15 cellular contexts compared by ENCODE assay signal in genomic region chr21:35052786-35053185, GRCh38. TPM values are rescaled to one million over a fixed set of nuclear protein-coding genes. Genes with fewer than 3 reads are reported as not detected.
A peak's percentile ranks its signal among the peaks of the same experiment; 100 is the strongest.
DNase-seq lines count a peak whose midpoint lies in the region; ATAC-seq and TF ChIP-seq lines count a peak whose summit lies in the region.
"Had no signal": no experiment of that assay in that cellular context is flagged by ENCODE, and none has a peak within 500 bp of the region (broad histone marks: within the 10 kb centered on the region; RNA-seq: fewer than 3 reads in every experiment).

No MANE protein-coding gene starts in this region.

- peaks cover 34% of the 10 kb centered on the region for H3K4me1 Mint-ChIP-seq in MCF 10A (ENCODE audit: insufficient read depth, unreplicated experiment)
- peaks cover 34 to 56% (median 45%) of the 10 kb centered on the region in 7 donors for H3K4me1 Mint-ChIP-seq in naive thymus-derived CD4-positive, alpha-beta T cell
- H3K4me1 Mint-ChIP-seq in type B pancreatic cell (ENCODE audit: unreplicated experiment): peaks cover 28% of the 10 kb centered on the region
- peaks cover 50% of the 10 kb centered on the region for H3K4me1 Mint-ChIP-seq in osteocyte (ENCODE audit: unreplicated experiment)

- intact Hi-C loops in MCF 10A (cut with micrococcal nuclease) (loop anchor here (5.0 kb wide), 2 partner anchors 225 to 245 kb away; no protein-coding TSS in a partner anchor), breast epithelium (cut with DNase I; ENCODE audit: low total_unique reads) (no loop called here), ascending aorta (cut with DNase I) (loop anchor here (5.0 to 10.0 kb wide), 2 partner anchors 155 to 352 kb away; no protein-coding TSS in a partner anchor)
- intact Hi-C loops in naive thymus-derived CD4-positive, alpha-beta T cell (cut with micrococcal nuclease): loop anchor here (5.0 kb wide), 5 partner anchors 85 to 1060 kb away; no protein-coding TSS in a partner anchor

- CTCF ChIA-PET in MCF 10A (lab: Yijun Ruan, JAX): interaction anchor here (0.6 to 2.4 kb wide), 5 partner anchors 117 to 787 kb away, joined by 3 to 12 read pairs (median 4); no protein-coding TSS in a partner anchor
- CTCF ChIA-PET in naive thymus-derived CD4-positive, alpha-beta T cell (lab: Charles Lee): interaction anchor here (0.5 to 7.4 kb wide), 8 partner anchors 27 to 563 kb away, joined by 3 to 71 read pairs (median 6); no protein-coding TSS in a partner anchor

- no peak for ATAC-seq in naive thymus-derived CD4-positive, alpha-beta T cell
- no peak for ATAC-seq in HG03159 (IDR thresholded peaks at IDR 0.05; ENCODE audit: unreplicated experiment)
- ATAC-seq: GM12878 had no signal

- TF ChIP-seq CTCF in MCF 10A (IDR thresholded peaks at IDR 0.05; ENCODE audit: unreplicated experiment) (no peak), breast epithelium (IDR thresholded peaks at IDR 0.05) (no peak), ascending aorta (IDR thresholded peaks at IDR 0.05) (no peak), type B pancreatic cell (conservative IDR thresholded peaks at IDR 0.05) (no peak), osteocyte (IDR thresholded peaks at IDR 0.05) (no peak)

- no peaks in the 10 kb centered on the region for H3K27me3 ChIP-seq in breast epithelium
- H3K27me3 ChIP-seq in ascending aorta: no peaks in the 10 kb centered on the region
- no peaks in the 10 kb centered on the region for H3K27me3 ChIP-seq in naive thymus-derived CD4-positive, alpha-beta T cell (ENCODE audit: control insufficient read depth in 2 of 2, insufficient read depth in 2 of 2, low read length in 2 of 2)

- H3K27me3 Mint-ChIP-seq in MCF 10A (ENCODE audit: insufficient read depth, unreplicated experiment) (no peaks in the 10 kb centered on the region), type B pancreatic cell (peaks cover 8% of the 10 kb centered on the region), osteocyte (ENCODE audit: unreplicated experiment) (no peaks in the 10 kb centered on the region)
- H3K27me3 Mint-ChIP-seq in naive thymus-derived CD4-positive, alpha-beta T cell: peaks cover 0 to 8% (median 0%) of the 10 kb centered on the region in 5 donors

- H3K36me3 ChIP-seq in breast epithelium: no peaks in the 10 kb centered on the region
- no peaks in the 10 kb centered on the region for H3K36me3 ChIP-seq in ascending aorta
- peaks cover 0 to 3% (median 0%) of the 10 kb centered on the region in 3 experiments for H3K36me3 ChIP-seq in naive thymus-derived CD4-positive, alpha-beta T cell (ENCODE audit: control insufficient read depth in 2 of 3, insufficient read depth in 3 of 3, low read length in 3 of 3)

- H3K9me3 ChIP-seq in breast epithelium: no peaks in the 10 kb centered on the region
- no peaks in the 10 kb centered on the region for H3K9me3 ChIP-seq in ascending aorta
- H3K9me3 ChIP-seq in naive thymus-derived CD4-positive, alpha-beta T cell (ENCODE audit: control insufficient read depth in 2 of 3, low read length in 3 of 3): no peaks in the 10 kb centered on the region

- no peak for TF ChIP-seq POLR2A in breast epithelium (IDR thresholded peaks at IDR 0.05)

- BruUV-seq in MCF 10A (replicated peaks; lab: Mats Ljungman, UMichigan): no TSS peak

- H3K36me3 Mint-ChIP-seq in MCF 10A (ENCODE audit: insufficient read depth, unreplicated experiment): no peaks in the 10 kb centered on the region
- peaks cover 0 to 3% (median 0%) of the 10 kb centered on the region in 5 donors for H3K36me3 Mint-ChIP-seq in naive thymus-derived CD4-positive, alpha-beta T cell
- no peaks in the 10 kb centered on the region for H3K36me3 Mint-ChIP-seq in type B pancreatic cell
- H3K36me3 Mint-ChIP-seq in osteocyte (ENCODE audit: unreplicated experiment): no peaks in the 10 kb centered on the region

- H3K4me3 ChIP-seq in breast epithelium: no peak overlapping the region
- H3K4me3 ChIP-seq in ascending aorta: no peak overlapping the region
- H3K4me3 ChIP-seq in naive thymus-derived CD4-positive, alpha-beta T cell (ENCODE audit: low read length): no peak overlapping the region
- H3K4me3 ChIP-seq: GM12878 had no signal

- no peak overlapping the region for H3K27ac ChIP-seq in breast epithelium
- H3K27ac ChIP-seq in ascending aorta: peak overlapping the region; percentile 81 to 84
- peak overlapping the region; percentile 50 for H3K27ac ChIP-seq in naive thymus-derived CD4-positive, alpha-beta T cell (ENCODE audit: low read depth, low read length)

- no peaks in the 10 kb centered on the region for H3K9me3 Mint-ChIP-seq in MCF 10A (ENCODE audit: unreplicated experiment)
- H3K9me3 Mint-ChIP-seq in naive thymus-derived CD4-positive, alpha-beta T cell: peaks cover 0 to 5% (median 0%) of the 10 kb centered on the region in 11 donors
- no peaks in the 10 kb centered on the region for H3K9me3 Mint-ChIP-seq in type B pancreatic cell
- no peaks in the 10 kb centered on the region for H3K9me3 Mint-ChIP-seq in osteocyte (ENCODE audit: unreplicated experiment)
- H3K9me3 Mint-ChIP-seq: H9 had no signal

- no peaks in the 10 kb centered on the region for H3K4me1 ChIP-seq in breast epithelium
- peaks cover 13 to 41% of the 10 kb centered on the region in 2 donors for H3K4me1 ChIP-seq in ascending aorta
- peaks cover 27 to 42% of the 10 kb centered on the region in 2 donors for H3K4me1 ChIP-seq in naive thymus-derived CD4-positive, alpha-beta T cell (ENCODE audit: control insufficient read depth in 2 of 2, insufficient read depth in 2 of 2, low read length in 2 of 2)

- no peak for DNase-seq in MCF 10A (ENCODE audit: unreplicated experiment)
- DNase-seq in breast epithelium (ENCODE audit: low spot score in 2 of 2): no peak
- DNase-seq in ascending aorta (ENCODE audit: low spot score in 2 of 2): no peak
- DNase-seq in naive thymus-derived CD4-positive, alpha-beta T cell: peak in 6 of 9 donors; percentile 25 to 56 (median 46)
- DNase-seq in type B pancreatic cell (ENCODE audit: extremely low spot score, unreplicated experiment): no peak
- no peak for DNase-seq in osteocyte (ENCODE audit: extremely low spot score, unreplicated experiment)
- DNase-seq: AML-193, Calu3, H9, NCI-H1417 treated with DMSO at 0.1 percent for 48 hours, NCI-H2029, NCI-H510A treated with DMSO at 0.1 percent for 48 hours had no signal

- peak overlapping the region; percentile 57 for H3K27ac Mint-ChIP-seq in MCF 10A (ENCODE audit: low read depth, unreplicated experiment)
- peak overlapping the region in 8 of 9 donors; percentile 85 to 95 (median 88) for H3K27ac Mint-ChIP-seq in naive thymus-derived CD4-positive, alpha-beta T cell
- H3K27ac Mint-ChIP-seq in type B pancreatic cell: no peak overlapping the region
- no peak overlapping the region for H3K27ac Mint-ChIP-seq in osteocyte (ENCODE audit: unreplicated experiment)
- H3K27ac Mint-ChIP-seq: H9 had no signal

- H3K4me3 Mint-ChIP-seq in MCF 10A (ENCODE audit: unreplicated experiment) (no peak overlapping the region), type B pancreatic cell (no peak overlapping the region), osteocyte (ENCODE audit: unreplicated experiment) (no peak overlapping the region)
- H3K4me3 Mint-ChIP-seq in naive thymus-derived CD4-positive, alpha-beta T cell: peak overlapping the region in 8 of 10 donors; percentile 14 to 72 (median 53)
- H3K4me3 Mint-ChIP-seq: H9 had no signal

- POLR2A ChIA-PET in MCF 10A (lab: Yijun Ruan, JAX): interaction anchor here (0.9 to 1.1 kb wide), 3 partner anchors 163 to 201 kb away, joined by 3 to 4 read pairs (median 3); no protein-coding TSS in a partner anchor
- POLR2A ChIA-PET in naive thymus-derived CD4-positive, alpha-beta T cell (lab: Charles Lee): interaction anchor here (1.1 to 1.9 kb wide), 6 partner anchors 20 to 451 kb away, joined by 3 to 6 read pairs (median 4); no protein-coding TSS in a partner anchor

RNA-seq across cellular contexts. Expression of gene RUNX1, which starts 3.7 kb away (rescaled TPM):
- total RNA-seq in MCF 10A (2022) (86.2 and 102 TPM in 2 replicates), breast epithelium (100 to 1,000 TPM in 2 of 3 donors, 10 to 100 TPM in 1; 24.8 to 165 (median 127) TPM), ascending aorta (16.3 TPM), type B pancreatic cell (ENCODE audit: low replicate concordance) (11.9 and 14.2 TPM in 2 replicates), osteocyte (23.6 and 23.9 TPM in 2 replicates)
- total RNA-seq in naive thymus-derived CD4-positive, alpha-beta T cell: 100 to 1,000 TPM in 1 of 5 experiments, 10 to 100 TPM in 4; 55.3 to 154 (median 98.5) TPM
- 10 to 100 TPM; 27.9 to 42.8 TPM for polyA plus RNA-seq in naive thymus-derived CD4-positive, alpha-beta T cell
- total RNA-seq: G401 had no signal

Comparison
In these comparisons a context has a peak if more than half of its experiments do, and no peak if none do; other contexts are left out.
1. DNase-seq: peak in naive thymus-derived CD4-positive, alpha-beta T cell (6 of 9); none in MCF 10A (single experiment), breast epithelium (0 of 2), ascending aorta (0 of 2), type B pancreatic cell (single experiment) and osteocyte (single experiment).
2. H3K27ac Mint-ChIP-seq: peak in MCF 10A (single experiment) and naive thymus-derived CD4-positive, alpha-beta T cell (8 of 9); none in type B pancreatic cell (single experiment) and osteocyte (single experiment).
3. H3K4me3 Mint-ChIP-seq: peak in naive thymus-derived CD4-positive, alpha-beta T cell (8 of 10); none in MCF 10A (single experiment), type B pancreatic cell (single experiment) and osteocyte (single experiment).
4. H3K27ac ChIP-seq: peak in ascending aorta (2 of 2) and naive thymus-derived CD4-positive, alpha-beta T cell (single experiment); none in breast epithelium (0 of 2).